In the genomic region with DNA sequence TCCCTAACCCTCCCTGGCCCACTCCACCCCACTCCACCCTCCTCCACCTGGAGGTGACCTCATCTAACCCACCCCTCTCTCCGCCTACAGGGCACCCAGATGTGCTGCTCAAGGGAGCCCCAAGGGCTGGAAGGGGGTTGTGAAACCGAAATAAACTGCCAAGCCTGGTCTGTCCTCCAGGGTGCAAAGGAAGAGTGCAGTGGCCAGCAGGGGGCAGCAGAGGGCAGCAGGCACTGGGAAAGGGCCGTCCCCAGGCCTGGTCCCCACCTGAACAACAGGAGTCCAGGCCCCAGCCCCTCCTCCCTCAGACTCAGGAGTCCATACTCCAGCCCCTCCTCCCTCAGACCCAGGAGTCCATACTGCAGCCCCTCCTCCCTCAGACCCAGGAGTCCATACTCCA, we compare ENCODE assay signal across 8 cellular contexts. TPM values are rescaled to one million over a fixed set of nuclear protein-coding genes. Genes with fewer than 3 reads are reported as not detected.
DNase-seq lines count a peak whose midpoint lies in the region; ATAC-seq and TF ChIP-seq lines count a peak whose summit lies in the region.

No MANE protein-coding gene starts in this region.

- H3K9me2 ChIP-seq in hepatocyte (replicated peaks; ENCODE audit: insufficient read depth) = no peaks in the 10 kb centered on the region

- H2AFZ ChIP-seq in hepatocyte = no peak overlapping the region

- H3K4me1 ChIP-seq in hepatocyte (ENCODE audit: insufficient read depth) (no peaks in the 10 kb centered on the region), spleen (peaks cover 0 to 29% (median 24%) of the 10 kb centered on the region in 6 donors)

- H3K27ac ChIP-seq in hepatocyte = no peak overlapping the region
- H3K27ac ChIP-seq in spleen = peak overlapping the region in 2 of 8 donors; percentile 23 to 44

- CTCF ChIA-PET in Calu3 (lab: Charles Lee) = interaction anchor here (1.0 kb wide), 1 partner anchor 16 kb away, joined by 3 read pairs; no protein-coding TSS in a partner anchor

- no peaks in the 10 kb centered on the region for H3K79me2 ChIP-seq in hepatocyte

- TF ChIP-seq CTCF in Calu3 (IDR thresholded peaks at IDR 0.05; ENCODE audit: unreplicated experiment) = peak; percentile 99
- peak; percentile 97 for TF ChIP-seq CTCF in hepatocyte (IDR thresholded peaks at IDR 0.05; ENCODE audit: poor library complexity)
- TF ChIP-seq CTCF in spleen (IDR thresholded peaks at IDR 0.05 in 8 of 11, conservative IDR thresholded peaks at IDR 0.05 in 3 of 11) = peak; percentile 90 to 97 (median 92)

- no peaks in the 10 kb centered on the region for H4K20me1 ChIP-seq in hepatocyte (ENCODE audit: insufficient read depth, poor library complexity, severe bottlenecking)

- H3K4me3 ChIP-seq in hepatocyte = no peak overlapping the region
- H3K4me3 ChIP-seq in spleen = no peak overlapping the region

- DNase-seq in Calu3 = peak; percentile 96
- DNase-seq in H4 (ENCODE audit: low spot score) = peak; percentile 55
- DNase-seq in NCI-H146 treated with DMSO at 0.1 percent for 48 hours (lab: John Stamatoyannopoulos, UW; ENCODE audit: unreplicated experiment) = peak; percentile 64
- DNase-seq in T-helper 9 cell = peak; percentile 88
- DNase-seq in anterior cingulate cortex (lab: John Stamatoyannopoulos, UW) = peak in 51 of 58 donors; percentile 2 to 84 (median 34)
- peak; percentile 92 for DNase-seq in hepatocyte (ENCODE audit: low spot score)
- peak; percentile 94 for DNase-seq in spleen

- H3K9me3 ChIP-seq in hepatocyte (ENCODE audit: low read depth) (no peaks in the 10 kb centered on the region), spleen (peaks cover 0 to 5% (median 0%) of the 10 kb centered on the region in 8 donors)

- WGBS in hepatocyte (ENCODE audit: low lambda C conversion rate, missing lambda C conversion rate) = 7% methylated on average over 3 of the region's 3 CpGs
- 0 to 1% (median 0%) methylated on average over 3 of the region's 3 CpGs for WGBS in spleen, 5 donors

- TF ChIP-seq POLR2A in spleen (IDR thresholded peaks at IDR 0.05) = no peak

- H3K27me3 Mint-ChIP-seq in Calu3 (ENCODE audit: unreplicated experiment) = no peaks in the 10 kb centered on the region

- no peaks in the 10 kb centered on the region for H3K27me3 ChIP-seq in hepatocyte
- no peaks in the 10 kb centered on the region for H3K27me3 ChIP-seq in spleen (replicated peaks in 1 of 7)

- peaks cover 78% of the 10 kb centered on the region for H3K36me3 Mint-ChIP-seq in Calu3 (ENCODE audit: insufficient read depth, unreplicated experiment)

- H3K4me2 ChIP-seq in hepatocyte = no peak overlapping the region

- H3K4me3 Mint-ChIP-seq in Calu3 (ENCODE audit: low read depth, unreplicated experiment) = no peak overlapping the region

- intact Hi-C loops in Calu3 (cut with micrococcal nuclease; ENCODE audit: unreplicated experiment) = loop anchor here (1.0 kb wide), 1 partner anchor 45 kb away; no protein-coding TSS in a partner anchor
- intact Hi-C loops in spleen (cut with DNase I; ENCODE audit: low total_unique reads) = loop anchor here (5.0 kb wide), 1 partner anchor 42 kb away; no protein-coding TSS in a partner anchor

- no peak for ATAC-seq in GM21381 (IDR thresholded peaks at IDR 0.05; ENCODE audit: unreplicated experiment)

- peaks cover 9% of the 10 kb centered on the region for H3K4me1 Mint-ChIP-seq in Calu3 (ENCODE audit: low read depth, unreplicated experiment)

- H3K36me3 ChIP-seq in hepatocyte (replicated peaks; ENCODE audit: insufficient read depth, low read depth) = no peaks in the 10 kb centered on the region
- H3K36me3 ChIP-seq in spleen = no peaks in the 10 kb centered on the region

- H3K9me3 Mint-ChIP-seq in Calu3 (ENCODE audit: low read depth, unreplicated experiment) = no peaks in the 10 kb centered on the region

- no peak overlapping the region for H3K27ac Mint-ChIP-seq in Calu3 (ENCODE audit: unreplicated experiment)

- no TSS peak for BruUV-seq in Calu3 (replicated peaks; lab: Mats Ljungman, UMichigan)

RNA-seq across cellular contexts. Expression of a gene that starts 8.4 kb away (rescaled TPM):
- total RNA-seq in Calu3 (2022) (30.0 and 31.2 TPM in 2 replicates), hepatocyte (53.3 and 77.1 TPM in 2 replicates), spleen (10 to 100 TPM; 26.3 to 64.8 (median 55.6) TPM)
- total RNA-seq in H4 (2014; rRNA removed; shearing (Covaris generic)) = 5.8 and 6.2 TPM in 2 replicates
- polyA plus RNA-seq in hepatocyte (34.7 and 41.8 TPM in 2 replicates), spleen (10 to 100 TPM in 1 of 3 donors, 1 to 10 TPM in 2; 4.9 to 28.6 (median 8.0) TPM)

RNA-seq across cellular contexts. Expression of a gene that starts 22.8 kb away (rescaled TPM):
- total RNA-seq in Calu3 (2022) (54.3 and 63.1 TPM in 2 replicates), hepatocyte (26.2 and 28.3 TPM in 2 replicates), spleen (not detected)
- not detected in 2 replicates for total RNA-seq in H4 (2014; rRNA removed; shearing (Covaris generic))
- polyA plus RNA-seq in hepatocyte (38.1 and 39.7 TPM in 2 replicates), spleen (not detected)

RNA-seq across cellular contexts. Expression of a gene that starts 45.6 kb away (rescaled TPM):
- 137 and 174 TPM in 2 replicates for total RNA-seq in Calu3 (2022)
- total RNA-seq in H4 (2014; rRNA removed; shearing (Covaris generic)) = 42.0 and 43.3 TPM in 2 replicates
- total RNA-seq in hepatocyte = 174 and 193 TPM in 2 replicates
- 300 and 307 TPM in 2 replicates for polyA plus RNA-seq in hepatocyte
- total RNA-seq in spleen = 100 to 1,000 TPM in 4 of 7 donors, 10 to 100 TPM in 3; 94.1 to 136 (median 101) TPM
- 10 to 100 TPM; 14.3 to 57.1 (median 41.6) TPM for polyA plus RNA-seq in spleen

RNA-seq across cellular contexts. Expression of a gene that starts 52.0 kb away (rescaled TPM):
- total RNA-seq in Calu3 (2022) (37.7 and 41.5 TPM in 2 replicates), hepatocyte (4.3 and 6.3 TPM in 2 replicates), spleen (100 to 1,000 TPM in 4 of 7 donors, 10 to 100 TPM in 3; 64.3 to 229 (median 145) TPM)
- 7.8 and 11.6 TPM in 2 replicates for total RNA-seq in H4 (2014; rRNA removed; shearing (Covaris generic))
- polyA plus RNA-seq in hepatocyte (45.7 and 51.4 TPM in 2 replicates), spleen (10 to 100 TPM; 26.5 to 56.7 (median 37.7) TPM)

Comparison
In these comparisons a context has a peak if more than half of its experiments do, and no peak if none do; other contexts are left out.
1. DNase-seq: peak in every context shown above with its lines; median percentile 96 in Calu3; 94 in spleen; 92 in hepatocyte; 88 in T-helper 9 cell; 64 in NCI-H146 treated with DMSO at 0.1 percent for 48 hours; 55 in H4; 34 in anterior cingulate cortex.
2. RNA of a gene that starts 22.8 kb away (total RNA-seq): 54.3 to 63.1 TPM in Calu3 and 26.2 to 28.3 TPM in hepatocyte; not detected in H4 and not detected in spleen; every median in the first group is over 10 times any median in the second.
3. Peak in every context shown above with its lines, with median percentiles within 50 percentile points of each other: CTCF ChIP-seq.